Comparison of ENCODE assay signal across 8 cellular contexts in the genomic region with DNA sequence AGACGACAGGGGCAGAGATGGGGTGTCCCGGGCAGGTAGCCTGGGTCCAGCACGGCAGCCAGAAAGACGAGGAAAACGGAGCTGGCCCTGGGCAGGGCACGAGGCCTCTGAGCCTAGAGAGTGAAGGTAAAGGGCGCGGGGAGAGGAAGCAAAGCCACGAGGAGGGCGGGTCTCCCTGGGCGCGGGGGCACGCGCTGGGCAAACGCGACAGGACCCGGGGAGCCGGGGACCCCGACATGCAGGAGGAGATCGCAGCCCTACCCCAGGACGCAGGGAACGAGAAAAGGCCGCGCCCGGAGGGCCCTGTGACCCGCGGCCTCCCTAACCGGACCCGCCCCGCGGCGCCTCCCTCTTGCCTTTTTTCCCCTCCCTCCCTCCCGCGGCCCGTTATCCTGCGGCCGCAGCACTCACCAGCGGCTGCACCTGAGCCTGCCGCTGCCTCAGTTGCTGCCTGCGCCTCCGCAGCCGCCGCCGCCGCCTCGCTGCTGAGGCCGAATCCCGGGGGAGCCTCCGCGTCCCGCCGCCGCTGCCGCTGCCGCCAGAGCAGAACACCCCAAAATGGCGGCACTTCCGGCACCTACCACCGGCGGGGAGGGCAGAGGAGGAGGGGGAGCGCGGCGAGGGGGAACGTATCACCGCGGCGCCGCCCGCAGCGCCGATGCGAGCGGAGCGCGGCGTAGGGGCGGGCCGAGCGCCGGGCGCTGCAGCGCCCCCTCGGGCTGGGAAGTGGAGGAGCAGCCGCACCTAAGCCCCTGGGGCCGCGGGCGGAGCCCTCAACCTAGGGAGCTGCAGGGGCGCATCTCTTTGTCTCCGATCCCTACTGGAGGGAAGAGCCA. TPM values are rescaled to one million over a fixed set of nuclear protein-coding genes. Genes with fewer than 3 reads are reported as not detected.
DNase-seq lines count a peak whose midpoint lies in the region; ATAC-seq, FAIRE-seq and TF ChIP-seq lines count a peak whose summit lies in the region.

A gene (minus strand): TSS at position 552 of the 836 bp plus-strand sequence. CDS start 53,609 bp downstream, outside the sequence.

- peaks cover 11% of the 10 kb centered on the region for H3K36me3 Mint-ChIP-seq in endodermal cell (ENCODE audit: low read depth)

- H3K27me3 ChIP-seq in HUES6 (ENCODE audit: control insufficient read depth, insufficient read depth, low read length) (no peaks in the 10 kb centered on the region), NT2/D1 (ENCODE audit: insufficient read depth, insufficient read length) (no peaks in the 10 kb centered on the region), endodermal cell (ENCODE audit: control insufficient read depth, insufficient read depth, low read length, poor library complexity, severe bottlenecking) (no peaks in the 10 kb centered on the region)

- H3K9me3 Mint-ChIP-seq in endodermal cell, result no peaks in the 10 kb centered on the region

- peak within 1 kb of the TSS; percentile 98 for H3K27ac Mint-ChIP-seq in endodermal cell

- H3K27ac ChIP-seq in HUES6 (ENCODE audit: low read depth, low read length) (peak within 1 kb of the TSS; percentile 89), endodermal cell (ENCODE audit: low read depth, low read length) (peak within 1 kb of the TSS; percentile 89), mesodermal cell (ENCODE audit: low read depth, low read length, severe bottlenecking) (peak within 1 kb of the TSS; percentile 91)

- TF ChIP-seq CTCF in D721Med (IDR thresholded peaks at IDR 0.05; ENCODE audit: insufficient read depth, missing control alignments), result peak; percentile 61
- TF ChIP-seq CTCF in endodermal cell (conservative IDR thresholded peaks at IDR 0.05), result peak; percentile 97

- peak within 1 kb of the TSS; percentile 97 for H3K4me3 ChIP-seq in HUES6 (ENCODE audit: low read depth, low read length)
- H3K4me3 ChIP-seq in NT2/D1 (ENCODE audit: insufficient read length, low read depth), result peak within 1 kb of the TSS; percentile 96
- H3K4me3 ChIP-seq in endodermal cell (ENCODE audit: low read length), result peak within 1 kb of the TSS; percentile 88
- H3K4me3 ChIP-seq in mesodermal cell (ENCODE audit: extremely low read depth, insufficient read depth, low read length, poor library complexity, severe bottlenecking), result peak within 1 kb of the TSS; percentile 99

- peaks cover 13% of the 10 kb centered on the region; the same call in 1 of the 2 replicates for H3K36me3 ChIP-seq in HUES6 (ENCODE audit: control insufficient read depth, insufficient read depth, low read length)
- H3K36me3 ChIP-seq in NT2/D1 (ENCODE audit: insufficient read depth, insufficient read length, low read length), result peaks cover 35% of the 10 kb centered on the region
- peaks cover 33% of the 10 kb centered on the region for H3K36me3 ChIP-seq in endodermal cell (ENCODE audit: control insufficient read depth, insufficient read depth, low read length)
- H3K36me3 ChIP-seq in mesodermal cell (ENCODE audit: control insufficient read depth, insufficient read depth, low read length), result peaks cover 35% of the 10 kb centered on the region

- no peak for FAIRE-seq in D721Med (lab: Jason Lieb, UNC)

- peak within 1 kb of the TSS; percentile 97 for H3K4me3 Mint-ChIP-seq in endodermal cell

- H3K27me3 Mint-ChIP-seq in endodermal cell (ENCODE audit: insufficient read depth), result no peaks in the 10 kb centered on the region

- DNase-seq in D721Med (ENCODE audit: insufficient read length, low spot score), result peak; percentile 73
- peak; percentile 87 for DNase-seq in NT2/D1 (ENCODE audit: low read depth, low spot score)
- DNase-seq in activated CD8-positive, alpha-beta memory T cell treated with anti-CD3 and anti-CD28 coated beads, Interleukin-2, amount 50 U/mL, for 1 hour (ENCODE audit: extremely low read depth), result peak; percentile 73
- peak; percentile 97 for DNase-seq in endodermal cell
- peak; percentile 85 to 86 for DNase-seq in stimulated activated CD8-positive, alpha-beta memory T cell treated with anti-CD3 and anti-CD28 coated beads, Interleukin-15, amount 100 ng/mL, for 4 hours (ENCODE audit: low read depth in 2 of 2)

- 0% methylated on average over 28 to 88 of the region's 88 CpGs for WGBS in endodermal cell (ENCODE audit: insufficient coverage in 1 of 2, insufficient read length in 1 of 2), 2 experiments
- WGBS in mesodermal cell (ENCODE audit: insufficient coverage in 2 of 2), 2 experiments, result 0 to 1% methylated on average over 49 to 68 of the region's 88 CpGs

- H3K9ac ChIP-seq in HUES6 (ENCODE audit: low read length), result peak within 1 kb of the TSS; percentile 97
- H3K9ac ChIP-seq in NT2/D1 (ENCODE audit: insufficient read length, low read depth), result peak within 1 kb of the TSS; percentile 96
- H3K9ac ChIP-seq in endodermal cell (ENCODE audit: extremely low read depth, low read length, poor library complexity, severe bottlenecking), result peak within 1 kb of the TSS; percentile 94

- H3K4me1 Mint-ChIP-seq in endodermal cell, result peaks cover 11% of the 10 kb centered on the region

- peak; percentile 94 for ATAC-seq in GM21423 (IDR thresholded peaks at IDR 0.05; ENCODE audit: unreplicated experiment)

- H3K4me1 ChIP-seq in HUES6 (ENCODE audit: control insufficient read depth, insufficient read depth, low read length) (peaks cover 10% of the 10 kb centered on the region), NT2/D1 (ENCODE audit: insufficient read depth, insufficient read length) (peaks cover 2% of the 10 kb centered on the region), endodermal cell (ENCODE audit: control insufficient read depth, insufficient read depth, low read length) (no peaks in the 10 kb centered on the region), mesodermal cell (ENCODE audit: control insufficient read depth, insufficient read depth, low read length, poor library complexity, severe bottlenecking) (peaks cover 3% of the 10 kb centered on the region)

- H3K9me3 ChIP-seq in HUES6 (ENCODE audit: control insufficient read depth, insufficient read depth, low read depth, low read length) (no peaks in the 10 kb centered on the region), NT2/D1 (ENCODE audit: insufficient read depth, low read length) (no peaks in the 10 kb centered on the region), endodermal cell (ENCODE audit: control insufficient read depth, low read length) (no peaks in the 10 kb centered on the region), mesodermal cell (ENCODE audit: control insufficient read depth, low read length) (no peaks in the 10 kb centered on the region)

RNA-seq across cellular contexts. Expression of the gene that starts here (rescaled TPM):
- 100 to 1,000 TPM; 202 to 205 TPM for total RNA-seq in endodermal cell
- 89.3 TPM for polyA plus RNA-seq in endodermal cell (2013, experiment 1 of 2)
- 85.0 TPM for polyA plus RNA-seq in endodermal cell (2013, experiment 2 of 2)
- 62.4 TPM for polyA plus RNA-seq in mesodermal cell (2013, experiment 1 of 2)
- 55.6 TPM for polyA plus RNA-seq in mesodermal cell (2013, experiment 2 of 2)

Comparison
In these comparisons a context has a peak if more than half of its experiments do, and no peak if none do; other contexts are left out.
1. Peak in every context shown above with its lines: DNase-seq, ATAC-seq, H3K4me3 ChIP-seq and H3K27ac ChIP-seq.